Comparison of ENCODE assay signal across 15 cellular contexts in the genomic region with DNA sequence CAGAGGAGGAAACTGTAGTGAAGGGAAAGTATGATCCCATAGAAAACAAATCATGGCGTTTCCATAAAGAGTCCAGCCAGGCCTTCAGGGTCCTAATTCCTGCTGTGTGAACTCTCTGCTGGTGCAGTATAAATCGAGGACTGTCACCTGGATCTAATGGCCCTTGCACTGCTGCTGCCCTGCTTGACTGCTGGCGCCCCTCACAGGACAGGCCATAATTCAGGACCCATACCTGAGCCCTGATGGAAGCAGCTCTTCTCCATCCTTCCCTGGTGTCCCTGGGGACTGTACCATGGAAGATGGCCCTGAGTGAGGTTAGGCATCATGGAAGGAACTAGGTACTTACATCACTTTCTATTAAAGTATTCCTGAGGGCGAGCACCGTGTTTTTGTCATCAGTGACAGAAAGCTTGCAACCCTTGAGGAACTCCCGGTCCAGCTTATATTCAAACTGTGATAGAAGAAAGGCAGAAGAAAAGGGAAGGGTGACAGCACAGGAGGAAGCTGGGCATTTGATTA.
DNase-seq lines count a peak whose midpoint lies in the region; ATAC-seq and TF ChIP-seq lines count a peak whose summit lies in the region.
"Had no signal": no experiment of that assay in that cellular context is flagged by ENCODE, and none has a peak within 500 bp of the region (broad histone marks: within the 10 kb centered on the region; RNA-seq: fewer than 3 reads in every experiment).

No MANE protein-coding gene starts in this region.

- H3K9me3 ChIP-seq in esophagus muscularis mucosa, result no peaks in the 10 kb centered on the region
- no peaks in the 10 kb centered on the region for H3K9me3 ChIP-seq in right cardiac atrium (ENCODE audit: control insufficient read depth, low read length)
- H3K9me3 ChIP-seq: BLaER1 treated with 17β-estradiol and CSF1 and Interleukin-3, amounts not matched to agents 10 nM and 100 nM had no signal

- TF ChIP-seq POLR2A in esophagus muscularis mucosa (IDR thresholded peaks at IDR 0.05; ENCODE audit: low read depth), result no peak

- H3K4me1 ChIP-seq in esophagus muscularis mucosa, result no peaks in the 10 kb centered on the region
- H3K4me1 ChIP-seq in right cardiac atrium (ENCODE audit: control insufficient read depth, insufficient read depth, low read length), result no peaks in the 10 kb centered on the region

- no peaks in the 10 kb centered on the region for H3K36me3 ChIP-seq in esophagus muscularis mucosa
- H3K36me3 ChIP-seq: BLaER1 treated with 17β-estradiol and CSF1 and Interleukin-3, amounts not matched to agents 10 nM and 100 nM had no signal

- no peaks in the 10 kb centered on the region for H3K36me3 Mint-ChIP-seq in activated naive CD4-positive, alpha-beta T cell treated with anti-CD3 and anti-CD28 coated beads, Interleukin-2, amount 10 ng/mL, durations not matched to agents 7 days and 5 days
- peaks cover 0 to 5% of the 10 kb centered on the region in 2 donors for H3K36me3 Mint-ChIP-seq in naive B cell
- no peaks in the 10 kb centered on the region for H3K36me3 Mint-ChIP-seq in activated CD4-positive, alpha-beta memory T cell treated with anti-CD3 and anti-CD28 coated beads, Interleukin-2, amount 10 ng/mL, durations not matched to agents 7 days and 5 days (ENCODE audit: low read depth)

- H3K27me3 ChIP-seq in esophagus muscularis mucosa, result no peaks in the 10 kb centered on the region
- H3K27me3 ChIP-seq in right cardiac atrium (ENCODE audit: control insufficient read depth, insufficient read depth), result no peaks in the 10 kb centered on the region
- H3K27me3 ChIP-seq: BLaER1 treated with 17β-estradiol and CSF1 and Interleukin-3, amounts not matched to agents 10 nM and 100 nM had no signal

- no peak for DNase-seq in activated naive CD4-positive, alpha-beta T cell treated with anti-CD3 and anti-CD28 coated beads, Interleukin-2, amount 10 ng/mL, durations not matched to agents 7 days and 5 days
- DNase-seq in activated naive CD4-positive, alpha-beta T cell treated with anti-CD3 and anti-CD28 coated beads, Interleukin-2, amount 50 U/mL, for 16 hours, result no peak
- DNase-seq in esophagus muscularis mucosa (ENCODE audit: extremely low spot score) (peak; percentile 90), naive B cell (no peak), right cardiac atrium (no peak), T-helper 1 cell (no peak)
- no peak for DNase-seq in activated CD4-positive, alpha-beta memory T cell treated with anti-CD3 and anti-CD28 coated beads, Interleukin-2, amount 10 ng/mL, durations not matched to agents 7 days and 5 days
- DNase-seq: AML-193; CD4-positive, CD25-positive, alpha-beta regulatory T cell; DMS53; GF-D8; IMR-90 had no signal

- H3K27ac Mint-ChIP-seq in activated naive CD4-positive, alpha-beta T cell treated with anti-CD3 and anti-CD28 coated beads, Interleukin-2, amount 10 ng/mL, durations not matched to agents 7 days and 5 days, result peak overlapping the region; percentile 12
- H3K27ac Mint-ChIP-seq in naive B cell, result peak overlapping the region; percentile 88 to 92 (median 89)
- no peak overlapping the region for H3K27ac Mint-ChIP-seq in activated CD4-positive, alpha-beta memory T cell treated with anti-CD3 and anti-CD28 coated beads, Interleukin-2, amount 10 ng/mL, durations not matched to agents 7 days and 5 days

- no peak overlapping the region for H3K4me3 ChIP-seq in esophagus muscularis mucosa
- no peak overlapping the region for H3K4me3 ChIP-seq in right cardiac atrium (ENCODE audit: low read length)
- H3K4me3 ChIP-seq: BLaER1 treated with 17β-estradiol and CSF1 and Interleukin-3, amounts not matched to agents 10 nM and 100 nM had no signal

- TF ChIP-seq EP300 in esophagus muscularis mucosa (IDR thresholded peaks at IDR 0.05), result no peak

- H3K9me3 Mint-ChIP-seq in activated naive CD4-positive, alpha-beta T cell treated with anti-CD3 and anti-CD28 coated beads, Interleukin-2, amount 10 ng/mL, durations not matched to agents 7 days and 5 days, result no peaks in the 10 kb centered on the region
- H3K9me3 Mint-ChIP-seq in naive B cell, result no peaks in the 10 kb centered on the region
- no peaks in the 10 kb centered on the region for H3K9me3 Mint-ChIP-seq in activated CD4-positive, alpha-beta memory T cell treated with anti-CD3 and anti-CD28 coated beads, Interleukin-2, amount 10 ng/mL, durations not matched to agents 7 days and 5 days

- intact Hi-C loops in esophagus muscularis mucosa (cut with DNase I), result no loop called here
- intact Hi-C loops in right cardiac atrium (cut with DNase I), result no loop called here

- TF ChIP-seq CTCF in esophagus muscularis mucosa (IDR thresholded peaks at IDR 0.05), result no peak

- H3K4me1 Mint-ChIP-seq in activated naive CD4-positive, alpha-beta T cell treated with anti-CD3 and anti-CD28 coated beads, Interleukin-2, amount 10 ng/mL, durations not matched to agents 7 days and 5 days, result no peaks in the 10 kb centered on the region
- peaks cover 12 to 14% (median 13%) of the 10 kb centered on the region in 3 donors for H3K4me1 Mint-ChIP-seq in naive B cell
- no peaks in the 10 kb centered on the region for H3K4me1 Mint-ChIP-seq in activated CD4-positive, alpha-beta memory T cell treated with anti-CD3 and anti-CD28 coated beads, Interleukin-2, amount 10 ng/mL, durations not matched to agents 7 days and 5 days
- H3K4me1 Mint-ChIP-seq: CD4-positive, CD25-positive, alpha-beta regulatory T cell had no signal

- POLR2A ChIA-PET in activated CD4-positive, alpha-beta memory T cell treated with anti-CD3 and anti-CD28 coated beads, Interleukin-2, amount 10 ng/mL, durations not matched to agents 7 days and 5 days (lab: Charles Lee), result no interaction called here

- ATAC-seq in naive B cell (ENCODE audit: low read depth in 2 of 2), result no peak
- no peak for ATAC-seq in GM21737 (IDR thresholded peaks at IDR 0.05; ENCODE audit: unreplicated experiment)
- no peak for ATAC-seq in right cardiac atrium

- H3K27ac ChIP-seq in esophagus muscularis mucosa (replicated peaks in 1 of 4), result no peak overlapping the region
- no peak overlapping the region for H3K27ac ChIP-seq in right cardiac atrium (ENCODE audit: low read length)
- H3K27ac ChIP-seq: 22Rv1; BLaER1 treated with 17β-estradiol and CSF1 and Interleukin-3, amounts not matched to agents 10 nM and 100 nM had no signal

- H3K4me3 Mint-ChIP-seq in activated naive CD4-positive, alpha-beta T cell treated with anti-CD3 and anti-CD28 coated beads, Interleukin-2, amount 10 ng/mL, durations not matched to agents 7 days and 5 days, result no peak overlapping the region
- peak overlapping the region in 5 of 8 donors; percentile 8 to 82 (median 45) for H3K4me3 Mint-ChIP-seq in naive B cell
- H3K4me3 Mint-ChIP-seq in activated CD4-positive, alpha-beta memory T cell treated with anti-CD3 and anti-CD28 coated beads, Interleukin-2, amount 10 ng/mL, durations not matched to agents 7 days and 5 days, result no peak overlapping the region

- CTCF ChIA-PET in activated naive CD4-positive, alpha-beta T cell treated with anti-CD3 and anti-CD28 coated beads, Interleukin-2, amount 10 ng/mL, durations not matched to agents 7 days and 5 days (lab: Charles Lee), result no interaction called here
- CTCF ChIA-PET in activated CD4-positive, alpha-beta memory T cell treated with anti-CD3 and anti-CD28 coated beads, Interleukin-2, amount 10 ng/mL, durations not matched to agents 7 days and 5 days (lab: Charles Lee), result no interaction called here

- WGBS in esophagus muscularis mucosa, result 89% methylated on average over 6 of the region's 6 CpGs
- 93% methylated on average over 6 of the region's 6 CpGs for WGBS in right cardiac atrium

- H3K27me3 Mint-ChIP-seq in activated naive CD4-positive, alpha-beta T cell treated with anti-CD3 and anti-CD28 coated beads, Interleukin-2, amount 10 ng/mL, durations not matched to agents 7 days and 5 days, result no peaks in the 10 kb centered on the region
- H3K27me3 Mint-ChIP-seq in naive B cell, result no peaks in the 10 kb centered on the region
- no peaks in the 10 kb centered on the region for H3K27me3 Mint-ChIP-seq in activated CD4-positive, alpha-beta memory T cell treated with anti-CD3 and anti-CD28 coated beads, Interleukin-2, amount 10 ng/mL, durations not matched to agents 7 days and 5 days
- H3K27me3 Mint-ChIP-seq: CD4-positive, CD25-positive, alpha-beta regulatory T cell had no signal

Comparison
In these comparisons a context has a peak if more than half of its experiments do, and no peak if none do; other contexts are left out.
1. H3K4me3 Mint-ChIP-seq: peak in naive B cell (5 of 8); none in activated naive CD4-positive, alpha-beta T cell treated with anti-CD3 and anti-CD28 coated beads, Interleukin-2, amount 10 ng/mL, durations not matched to agents 7 days and 5 days (single experiment) and activated CD4-positive, alpha-beta memory T cell treated with anti-CD3 and anti-CD28 coated beads, Interleukin-2, amount 10 ng/mL, durations not matched to agents 7 days and 5 days (single experiment).